ENCODE assay signal across 12 cellular contexts in genomic region chr12:94805749-94806148, GRCh38.
DNase-seq lines count a peak whose midpoint lies in the region; ATAC-seq and TF ChIP-seq lines count a peak whose summit lies in the region.
"Had no signal": no experiment of that assay in that cellular context is flagged by ENCODE, and none has a peak within 500 bp of the region (broad histone marks: within the 10 kb centered on the region; RNA-seq: fewer than 3 reads in every experiment).

No MANE protein-coding gene starts in this region.

- H3K27ac ChIP-seq in ovary = no peak overlapping the region
- H3K27ac ChIP-seq: stomach had no signal

- no peaks in the 10 kb centered on the region for H3K36me3 ChIP-seq in adipocyte (ENCODE audit: control insufficient read depth, insufficient read depth, low read length, severe bottlenecking)
- H3K36me3 ChIP-seq in ovary = no peaks in the 10 kb centered on the region
- H3K36me3 ChIP-seq: stomach had no signal

- peak; percentile 75 for DNase-seq in AG10803 (ENCODE audit: low read depth)
- DNase-seq in H4 (ENCODE audit: low spot score) = peak; percentile 20
- peak; percentile 92 for DNase-seq in adipocyte (ENCODE audit: low read depth)
- peak; percentile 98 for DNase-seq in kidney glomerular epithelial cell (lab: John Stamatoyannopoulos, UW)
- no peak for DNase-seq in ovary
- no peak for DNase-seq in amygdala (lab: John Stamatoyannopoulos, UW)
- no peak for DNase-seq in activated T-helper 2 cell treated with anti-CD3 and anti-CD28 coated beads, Interferon-gamma antibody, Interleukin-2, Interleukin-4, amounts not matched to agents 10 μg/mL and 5 μg/mL and 100 μg/mL, durations not matched to agents 14 hours and 24 hours and 36 hours (ENCODE audit: low spot score)
- DNase-seq: activated CD4-positive, alpha-beta T cell treated with anti-CD3 and anti-CD28 coated beads, Interleukin-2, amount 50 U/mL, for 48 hours; CD8-positive, alpha-beta T cell; KG1; stomach had no signal

- H3K4me1 Mint-ChIP-seq in activated T-helper 2 cell treated with anti-CD3 and anti-CD28 coated beads, Interferon-gamma antibody, Interleukin-2, Interleukin-4, amounts not matched to agents 10 μg/mL and 5 μg/mL and 100 μg/mL, durations not matched to agents 14 hours and 24 hours and 36 hours (ENCODE audit: low read depth) = no peaks in the 10 kb centered on the region

- H3K4me3 ChIP-seq in AG10803 (ENCODE audit: low read length) (no peak overlapping the region), adipocyte (ENCODE audit: low read length) (no peak overlapping the region), ovary (no peak overlapping the region)
- H3K4me3 ChIP-seq: stomach had no signal

- TF ChIP-seq EP300 in ovary (IDR thresholded peaks at IDR 0.05) = no peak

- H3K9me3 Mint-ChIP-seq in activated T-helper 2 cell treated with anti-CD3 and anti-CD28 coated beads, Interferon-gamma antibody, Interleukin-2, Interleukin-4, amounts not matched to agents 10 μg/mL and 5 μg/mL and 100 μg/mL, durations not matched to agents 14 hours and 24 hours and 36 hours = peaks cover 9% of the 10 kb centered on the region
- H3K9me3 Mint-ChIP-seq: CD8-positive, alpha-beta T cell had no signal

- intact Hi-C loops in ovary (cut with DNase I) = no loop called here
- intact Hi-C loops in activated T-helper 2 cell treated with anti-CD3 and anti-CD28 coated beads, Interferon-gamma antibody, Interleukin-2, Interleukin-4, amounts not matched to agents 10 μg/mL and 5 μg/mL and 100 μg/mL, durations not matched to agents 14 hours and 24 hours and 36 hours (cut with micrococcal nuclease) = no loop called here

- no peaks in the 10 kb centered on the region for H3K27me3 Mint-ChIP-seq in activated T-helper 2 cell treated with anti-CD3 and anti-CD28 coated beads, Interferon-gamma antibody, Interleukin-2, Interleukin-4, amounts not matched to agents 10 μg/mL and 5 μg/mL and 100 μg/mL, durations not matched to agents 14 hours and 24 hours and 36 hours (ENCODE audit: low read depth)

- TF ChIP-seq CTCF in AG10803 (conservative IDR thresholded peaks at IDR 0.05; ENCODE audit: low read length) = no peak
- no peak for TF ChIP-seq CTCF in ovary (IDR thresholded peaks at IDR 0.05)

- H3K9me3 ChIP-seq in adipocyte (ENCODE audit: control insufficient read depth, low read length) (peaks cover 6% of the 10 kb centered on the region), ovary (no peaks in the 10 kb centered on the region)

- WGBS in ovary, 3 donors = 89 to 94% (median 92%) methylated on average over 2 of the region's 2 CpGs

- no peak for ATAC-seq in GM21619 (IDR thresholded peaks at IDR 0.05; ENCODE audit: unreplicated experiment)
- ATAC-seq: CD8-positive, alpha-beta T cell had no signal

- no peak overlapping the region for H3K27ac Mint-ChIP-seq in activated T-helper 2 cell treated with anti-CD3 and anti-CD28 coated beads, Interferon-gamma antibody, Interleukin-2, Interleukin-4, amounts not matched to agents 10 μg/mL and 5 μg/mL and 100 μg/mL, durations not matched to agents 14 hours and 24 hours and 36 hours
- H3K27ac Mint-ChIP-seq: CD8-positive, alpha-beta T cell had no signal

- H3K27me3 ChIP-seq in adipocyte (replicated peaks; ENCODE audit: control insufficient read depth, insufficient read depth, low read length) (peaks cover 8% of the 10 kb centered on the region), ovary (no peaks in the 10 kb centered on the region)
- H3K27me3 ChIP-seq: stomach had no signal

- no peaks in the 10 kb centered on the region for H3K36me3 Mint-ChIP-seq in activated T-helper 2 cell treated with anti-CD3 and anti-CD28 coated beads, Interferon-gamma antibody, Interleukin-2, Interleukin-4, amounts not matched to agents 10 μg/mL and 5 μg/mL and 100 μg/mL, durations not matched to agents 14 hours and 24 hours and 36 hours (ENCODE audit: low read depth)
- H3K36me3 Mint-ChIP-seq: CD8-positive, alpha-beta T cell had no signal

- H3K9ac ChIP-seq in adipocyte (ENCODE audit: low read length) = no peak overlapping the region

- no peak for TF ChIP-seq POLR2A in ovary (IDR thresholded peaks at IDR 0.05)

- H3K4me3 Mint-ChIP-seq in activated T-helper 2 cell treated with anti-CD3 and anti-CD28 coated beads, Interferon-gamma antibody, Interleukin-2, Interleukin-4, amounts not matched to agents 10 μg/mL and 5 μg/mL and 100 μg/mL, durations not matched to agents 14 hours and 24 hours and 36 hours (ENCODE audit: low read depth) = no peak overlapping the region
- H3K4me3 Mint-ChIP-seq: CD8-positive, alpha-beta T cell had no signal

- H3K4me1 ChIP-seq in adipocyte (ENCODE audit: control insufficient read depth, insufficient read depth, low read length) (peaks cover 4% of the 10 kb centered on the region), ovary (ENCODE audit: insufficient read depth) (no peaks in the 10 kb centered on the region)
- H3K4me1 ChIP-seq: stomach had no signal

Comparison
In these comparisons a context has a peak if more than half of its experiments do, and no peak if none do; other contexts are left out.
1. DNase-seq: peak in AG10803 (single experiment), H4 (single experiment), adipocyte (single experiment) and kidney glomerular epithelial cell (single experiment); none in ovary (0 of 5), amygdala (0 of 56) and activated T-helper 2 cell treated with anti-CD3 and anti-CD28 coated beads, Interferon-gamma antibody, Interleukin-2, Interleukin-4, amounts not matched to agents 10 μg/mL and 5 μg/mL and 100 μg/mL, durations not matched to agents 14 hours and 24 hours and 36 hours (single experiment).